8 cellular contexts compared by ENCODE assay signal in the genomic region with DNA sequence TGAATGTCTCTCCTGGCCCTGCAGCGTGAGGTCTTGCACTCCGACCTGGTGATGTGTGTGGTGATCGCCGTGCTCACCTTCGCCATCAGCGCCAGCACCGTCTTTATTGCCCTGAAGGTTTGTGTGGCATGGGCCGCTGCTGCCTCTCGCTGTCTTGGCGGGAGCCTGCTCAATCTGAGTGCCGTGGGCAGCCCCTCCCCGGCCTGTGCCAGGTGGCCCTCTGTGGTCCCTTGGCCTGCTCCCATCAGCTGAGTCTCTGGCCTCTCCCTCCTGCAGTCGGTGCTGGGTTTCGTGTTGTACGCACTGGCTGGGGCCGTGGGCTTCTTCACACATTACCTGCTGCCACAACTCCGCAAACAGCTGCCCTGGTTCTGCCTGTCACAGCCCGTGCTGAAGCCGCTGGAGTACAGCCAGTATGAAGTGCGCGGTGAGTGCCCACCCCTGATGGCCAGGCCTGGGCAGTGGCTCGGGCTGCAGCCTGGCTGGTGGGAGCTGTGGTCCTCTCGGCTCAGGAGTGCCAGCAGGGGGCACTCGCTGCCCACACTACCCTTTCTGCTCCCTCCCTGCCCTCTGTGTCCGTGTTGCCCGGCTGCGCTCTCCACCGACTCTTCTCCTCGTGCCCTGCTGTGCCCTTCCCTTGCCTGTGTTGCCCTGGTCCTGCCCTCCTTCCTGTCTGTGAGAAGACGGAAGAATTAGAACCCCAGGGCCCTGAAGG. TPM values are rescaled to one million over a fixed set of nuclear protein-coding genes. Genes with fewer than 3 reads are reported as not detected.
A peak's percentile ranks its signal among the peaks of the same experiment; 100 is the strongest.
DNase-seq lines count a peak whose midpoint lies in the region; ATAC-seq and TF ChIP-seq lines count a peak whose summit lies in the region.

No MANE protein-coding gene starts in this region.

- no peaks in the 10 kb centered on the region for H3K9me2 ChIP-seq in PC-3 (replicated peaks; ENCODE audit: low read length)

- no peak overlapping the region for H3K4me3 Mint-ChIP-seq in activated naive CD8-positive, alpha-beta T cell treated with anti-CD3 and anti-CD28 coated beads, Interleukin-2, amount 50 U/mL, for 24 hours

- H3K27me3 ChIP-seq in PC-3 (ENCODE audit: low read length) (no peaks in the 10 kb centered on the region), heart left ventricle (no peaks in the 10 kb centered on the region), gastrocnemius medialis (no peaks in the 10 kb centered on the region)

- H3K36me3 ChIP-seq in PC-3 (ENCODE audit: low read depth, low read length) (peaks cover 67% of the 10 kb centered on the region), heart left ventricle (peaks cover 2 to 100% (median 94%) of the 10 kb centered on the region in 9 donors), gastrocnemius medialis (peaks cover 0 to 83% of the 10 kb centered on the region in 2 donors)

- no peak overlapping the region for H3K9ac ChIP-seq in PC-3 (ENCODE audit: low read length)

- H3K4me1 Mint-ChIP-seq in activated naive CD8-positive, alpha-beta T cell treated with anti-CD3 and anti-CD28 coated beads, Interleukin-2, amount 50 U/mL, for 24 hours, result peaks cover 6% of the 10 kb centered on the region

- H3K4me3 ChIP-seq in PC-3 (ENCODE audit: low read length) (no peak overlapping the region), heart left ventricle (no peak overlapping the region), gastrocnemius medialis (no peak overlapping the region)

- no TSS peak for BruUV-seq in PC-3 (replicated peaks; lab: Mats Ljungman, UMichigan)

- no peaks in the 10 kb centered on the region for H3K4me1 ChIP-seq in PC-3 (ENCODE audit: insufficient read depth, low read length)
- peaks cover 0 to 19% (median 6%) of the 10 kb centered on the region in 12 donors for H3K4me1 ChIP-seq in heart left ventricle
- H3K4me1 ChIP-seq in gastrocnemius medialis, result no peaks in the 10 kb centered on the region

- DNase-seq in Right ventricle myocardium inferior (ENCODE audit: missing footprints), result peak; percentile 89
- no peak for DNase-seq in cardiac septum (ENCODE audit: low spot score)
- no peak for DNase-seq in PC-3
- peak; percentile 53 for DNase-seq in activated naive CD8-positive, alpha-beta T cell treated with anti-CD3 and anti-CD28 coated beads, Interleukin-2, amount 50 U/mL, for 24 hours
- peak; percentile 64 to 84 (median 71) for DNase-seq in heart left ventricle
- DNase-seq in gastrocnemius medialis, result peak in 1 of 2 donors; percentile 46

- TF ChIP-seq CTCF in PC-3 (conservative IDR thresholded peaks at IDR 0.05; ENCODE audit: low read depth, low read length) (peak; percentile 62), heart left ventricle (IDR thresholded peaks at IDR 0.05) (peak; percentile 51 to 75 (median 68)), gastrocnemius medialis (IDR thresholded peaks at IDR 0.05 in 4 of 5, conservative IDR thresholded peaks at IDR 0.05 in 1 of 5) (peak in 4 of 5 experiments; percentile 47 to 63 (median 56))

- no peaks in the 10 kb centered on the region for H3K79me2 ChIP-seq in PC-3 (ENCODE audit: low read length)

- POLR2A ChIA-PET in PC-3 (lab: Charles Lee; ENCODE audit: unreplicated experiment), result no interaction called here

- H3K27ac ChIP-seq in PC-3 (ENCODE audit: low read length), result no peak overlapping the region
- no peak overlapping the region for H3K27ac ChIP-seq in heart left ventricle
- H3K27ac ChIP-seq in gastrocnemius medialis, result no peak overlapping the region

- peak; percentile 80 for ATAC-seq in Right ventricle myocardium inferior
- peak; percentile 66 for ATAC-seq in PC-3
- ATAC-seq in activated naive CD8-positive, alpha-beta T cell treated with anti-CD3 and anti-CD28 coated beads, Interleukin-2, amount 50 U/mL, for 24 hours, result peak; percentile 63
- ATAC-seq in heart left ventricle, result peak; percentile 57 to 82 (median 74)
- peak; percentile 37 to 46 for ATAC-seq in gastrocnemius medialis
- no peak for ATAC-seq in HG02884 (IDR thresholded peaks at IDR 0.05; ENCODE audit: unreplicated experiment)
- no peak for ATAC-seq in HG02763 (IDR thresholded peaks at IDR 0.05; ENCODE audit: unreplicated experiment)

- H2AFZ ChIP-seq in PC-3 (ENCODE audit: low read length), result no peak overlapping the region

- peaks cover 31% of the 10 kb centered on the region for H3K36me3 Mint-ChIP-seq in activated naive CD8-positive, alpha-beta T cell treated with anti-CD3 and anti-CD28 coated beads, Interleukin-2, amount 50 U/mL, for 24 hours (ENCODE audit: low read depth)

- in situ Hi-C loops in gastrocnemius medialis (cut with MboI; ENCODE audit: low sequenced_read_pairs in 4 of 4), result no loop called here

- CTCF ChIA-PET in PC-3 (lab: Charles Lee), result no interaction called here

- H3K9me3 Mint-ChIP-seq in activated naive CD8-positive, alpha-beta T cell treated with anti-CD3 and anti-CD28 coated beads, Interleukin-2, amount 50 U/mL, for 24 hours, result no peaks in the 10 kb centered on the region

- no peaks in the 10 kb centered on the region for H3K9me3 ChIP-seq in PC-3 (ENCODE audit: low read length)
- no peaks in the 10 kb centered on the region for H3K9me3 ChIP-seq in heart left ventricle
- no peaks in the 10 kb centered on the region for H3K9me3 ChIP-seq in gastrocnemius medialis

- TF ChIP-seq POLR2A in heart left ventricle (IDR thresholded peaks at IDR 0.05) (no peak), gastrocnemius medialis (IDR thresholded peaks at IDR 0.05) (no peak)

- H3K27ac Mint-ChIP-seq in activated naive CD8-positive, alpha-beta T cell treated with anti-CD3 and anti-CD28 coated beads, Interleukin-2, amount 50 U/mL, for 24 hours, result no peak overlapping the region

- intact Hi-C loops in Right ventricle myocardium inferior (cut with DNase I), result no loop called here
- intact Hi-C loops in cardiac septum (cut with DNase I), result no loop called here
- intact Hi-C loops in PC-3 (cut with micrococcal nuclease), result no loop called here
- intact Hi-C loops in heart left ventricle (cut with DNase I), result loop anchor here in 7 of 10 donors (1.0 to 10.0 kb wide), 7 partner anchors 77 to 372 kb away; no protein-coding TSS in a partner anchor
- intact Hi-C loops in gastrocnemius medialis (cut with DNase I; ENCODE audit: low total_unique reads), result no loop called here

- 56 to 83% (median 65%) methylated on average over 22 to 30 of the region's 30 CpGs for whole genome bisulfite sequencing in heart left ventricle, 4 donors

- no peak overlapping the region for H3K4me2 ChIP-seq in PC-3 (ENCODE audit: low read length)

- H4K20me1 ChIP-seq in PC-3 (ENCODE audit: low read length), result no peaks in the 10 kb centered on the region

- H3K27me3 Mint-ChIP-seq in activated naive CD8-positive, alpha-beta T cell treated with anti-CD3 and anti-CD28 coated beads, Interleukin-2, amount 50 U/mL, for 24 hours, result no peaks in the 10 kb centered on the region

- no peaks in the 10 kb centered on the region for H3F3A ChIP-seq in PC-3 (ENCODE audit: low read length, unreplicated experiment)

RNA-seq across cellular contexts. Expression of a gene that starts 10.2 kb away (rescaled TPM):
- total RNA-seq in Right ventricle myocardium inferior (12.4 TPM), cardiac septum (15.9 TPM), PC-3 (2014; rRNA removed) (53.6 and 69.9 TPM in 2 replicates), heart left ventricle (10 to 100 TPM in 8 of 9 donors, 1 to 10 TPM in 1; 9.5 to 23.4 (median 15.4) TPM), gastrocnemius medialis (10 to 100 TPM in 3 of 4 donors, 1 to 10 TPM in 1; 7.6 to 15.6 (median 13.1) TPM)
- polyA plus RNA-seq in heart left ventricle, result 10 to 100 TPM in 1 of 2 donors, 1 to 10 TPM in 1; 7.1 to 14.0 TPM

RNA-seq across cellular contexts. Expression of a gene that starts 11.8 kb away (rescaled TPM):
- total RNA-seq in Right ventricle myocardium inferior (40.0 TPM), cardiac septum (42.5 TPM), PC-3 (2014; rRNA removed) (80.1 and 106 TPM in 2 replicates), heart left ventricle (10 to 100 TPM; 26.2 to 68.6 (median 31.4) TPM), gastrocnemius medialis (10 to 100 TPM in 3 of 4 donors, 1 to 10 TPM in 1; 10.0 to 13.8 (median 11.1) TPM)
- 10 to 100 TPM; 29.4 to 39.3 TPM for polyA plus RNA-seq in heart left ventricle

RNA-seq across cellular contexts. Expression of a gene that starts 12.1 kb away (rescaled TPM):
- total RNA-seq in Right ventricle myocardium inferior (28.2 TPM), cardiac septum (29.7 TPM), PC-3 (2014; rRNA removed) (113 and 161 TPM in 2 replicates), heart left ventricle (10 to 100 TPM; 17.0 to 63.3 (median 21.6) TPM), gastrocnemius medialis (10 to 100 TPM in 2 of 4 donors, 1 to 10 TPM in 2; 6.7 to 10.9 (median 10.0) TPM)
- 10 to 100 TPM; 26.5 to 35.5 TPM for polyA plus RNA-seq in heart left ventricle

RNA-seq across cellular contexts. Expression of a gene that starts 30.2 kb away (rescaled TPM):
- total RNA-seq in Right ventricle myocardium inferior (0.43 TPM), cardiac septum (1.5 TPM), PC-3 (2014; rRNA removed) (0.58 and 0.69 TPM in 2 replicates), heart left ventricle (under 1 TPM in 7 of 9 donors, not detected in 2; 0.18 to 0.75 (median 0.41) TPM), gastrocnemius medialis (10 to 100 TPM in 1 of 4 donors, under 1 TPM in 1, not detected in 2; 0.39 to 18.6 TPM)
- polyA plus RNA-seq in heart left ventricle, result 1 to 10 TPM in 1 of 2 donors, under 1 TPM in 1; 0.42 to 1.6 TPM

RNA-seq across cellular contexts. Expression of a gene that starts 36.9 kb away (rescaled TPM):
- 36.7 TPM for total RNA-seq in Right ventricle myocardium inferior
- 45.0 TPM for total RNA-seq in cardiac septum
- total RNA-seq in PC-3 (2014; rRNA removed), result 70.3 and 84.2 TPM in 2 replicates
- 10 to 100 TPM; 31.2 to 86.4 (median 42.3) TPM for total RNA-seq in heart left ventricle
- 10 to 100 TPM; 22.2 to 49.5 TPM for polyA plus RNA-seq in heart left ventricle
- total RNA-seq in gastrocnemius medialis, result 10 to 100 TPM; 39.7 to 68.3 (median 56.3) TPM

Comparison
In these comparisons a context has a peak if more than half of its experiments do, and no peak if none do; other contexts are left out.
1. DNase-seq: peak in Right ventricle myocardium inferior (single experiment), activated naive CD8-positive, alpha-beta T cell treated with anti-CD3 and anti-CD28 coated beads, Interleukin-2, amount 50 U/mL, for 24 hours (single experiment) and heart left ventricle (5 of 5); none in cardiac septum (single experiment) and PC-3 (single experiment).
2. intact Hi-C loops: an anchor here in heart left ventricle (1.0 to 10.0 kb wide); none called in Right ventricle myocardium inferior, cardiac septum, PC-3 and gastrocnemius medialis.
3. ATAC-seq: peak in Right ventricle myocardium inferior (single experiment), PC-3 (single experiment), activated naive CD8-positive, alpha-beta T cell treated with anti-CD3 and anti-CD28 coated beads, Interleukin-2, amount 50 U/mL, for 24 hours (single experiment), heart left ventricle (4 of 4) and gastrocnemius medialis (2 of 2); none in HG02884 (single experiment) and HG02763 (single experiment).
4. Peak in every context shown above with its lines, with median percentiles within 50 percentile points of each other: CTCF ChIP-seq.